ENCODE assay signal across 11 cellular contexts in genomic region chr1:186564558-186564957, GRCh38.
"Had no signal": no experiment of that assay in that cellular context is flagged by ENCODE, and none has a peak within 500 bp of the region (broad histone marks: within the 10 kb centered on the region; RNA-seq: fewer than 3 reads in every experiment).

No MANE protein-coding gene starts in this region.

- ATAC-seq: activated CD8-positive, alpha-beta T cell treated with anti-CD3 and anti-CD28 coated beads, Interleukin-2, amount 10 ng/mL, durations not matched to agents 7 days and 5 days; activated naive CD8-positive, alpha-beta T cell treated with anti-CD3 and anti-CD28 coated beads, Interleukin-2, amount 50 U/mL, for 24 hours; effector memory CD8-positive, alpha-beta T cell; stimulated activated effector memory CD8-positive, alpha-beta T cell treated with anti-CD3 and anti-CD28 coated beads, Interleukin-12 subunit alpha, Interleukin-12 subunit beta, amount 100 ng/mL, for 72 hours had no signal

- DNase-seq: activated CD4-positive, alpha-beta T cell treated with anti-CD3 and anti-CD28 coated beads for 48 hours; activated CD8-positive, alpha-beta T cell treated with anti-CD3 and anti-CD28 coated beads, Interleukin-2, amount 10 ng/mL, durations not matched to agents 7 days and 5 days; activated naive CD4-positive, alpha-beta T cell treated with Interleukin-2 at 50 U/mL for 16 hours; activated naive CD8-positive, alpha-beta T cell treated with anti-CD3 and anti-CD28 coated beads, Interleukin-2, amount 50 U/mL, for 24 hours; effector memory CD8-positive, alpha-beta T cell; foreskin fibroblast; head of caudate nucleus; islet precursor cell; retina; thyroid gland had no signal

- H3K4me3 ChIP-seq: thyroid gland had no signal
